ENCODE assay signal across 19 cellular contexts in genomic region chr2:44912660-44913059, GRCh38. TPM values are rescaled to one million over a fixed set of nuclear protein-coding genes. Genes with fewer than 3 reads are reported as not detected.
DNase-seq lines count a peak whose midpoint lies in the region; ATAC-seq, FAIRE-seq and TF ChIP-seq lines count a peak whose summit lies in the region.
"Had no signal": no experiment of that assay in that cellular context is flagged by ENCODE, and none has a peak within 500 bp of the region (broad histone marks: within the 10 kb centered on the region; RNA-seq: fewer than 3 reads in every experiment).

No MANE protein-coding gene starts in this region.

- no peaks in the 10 kb centered on the region for H3K27me3 ChIP-seq in GM23338 (ENCODE audit: insufficient read depth)
- H3K27me3 ChIP-seq in RWPE2 (ENCODE audit: insufficient read depth, poor library complexity, severe bottlenecking) = no peaks in the 10 kb centered on the region

- peak; percentile 83 for ATAC-seq in A549
- no peak for ATAC-seq in GM23338
- ATAC-seq in RWPE2 (ENCODE audit: low read depth) = peak; percentile 50; the same call in 2 of the 3 replicates
- no peak for ATAC-seq in T-cell (replicated peaks in 1 of 4)
- ATAC-seq: SK-N-SH treated with all-trans-retinoic acid at 6 μM for 48 hours had no signal

- WGBS in A549 (ENCODE audit: missing lambda C conversion rate) = 23% methylated on average over 5 of the region's 5 CpGs

- no peak overlapping the region for H3K27ac Mint-ChIP-seq in GM23338
- no peak overlapping the region for H3K27ac Mint-ChIP-seq in activated T-cell treated with anti-CD3 and anti-CD28 coated beads, Interleukin-2, amount 50 U/mL, for 24 hours
- H3K27ac Mint-ChIP-seq in T-cell = no peak overlapping the region
- H3K27ac Mint-ChIP-seq: nephron progenitor cell had no signal

- H3K27me3 Mint-ChIP-seq in GM23338 (ENCODE audit: insufficient read depth, low read depth, poor library complexity) (peaks cover 13% of the 10 kb centered on the region), T-cell (peaks cover 10 to 15% of the 10 kb centered on the region in 2 donors)
- H3K27me3 Mint-ChIP-seq in activated T-cell treated with anti-CD3 and anti-CD28 coated beads, Interleukin-2, amount 50 U/mL, for 24 hours = peaks cover 13% of the 10 kb centered on the region

- TF ChIP-seq CTCF in A549 (IDR thresholded peaks at IDR 0.05) (no peak), GM23338 (conservative IDR thresholded peaks at IDR 0.05; ENCODE audit: low read depth in 2 of 2) (no peak), RWPE2 (IDR thresholded peaks at IDR 0.05; ENCODE audit: poor library complexity, severe bottlenecking) (no peak), foreskin fibroblast (IDR thresholded peaks at IDR 0.05; ENCODE audit: low read depth, low read length) (no peak)

- peaks cover 4% of the 10 kb centered on the region; the same call in 1 of the 3 replicates for H3K36me3 Mint-ChIP-seq in GM23338 (ENCODE audit: low read depth)
- no peaks in the 10 kb centered on the region for H3K36me3 Mint-ChIP-seq in activated T-cell treated with anti-CD3 and anti-CD28 coated beads, Interleukin-2, amount 50 U/mL, for 24 hours (ENCODE audit: low read depth)
- no peaks in the 10 kb centered on the region for H3K36me3 Mint-ChIP-seq in T-cell

- no peaks in the 10 kb centered on the region for H4K20me1 ChIP-seq in GM23338 (replicated peaks; ENCODE audit: insufficient read depth)

- H3K4me2 ChIP-seq in A549 (peak overlapping the region; percentile 12; the same call in 1 of the 3 replicates), GM23338 (no peak overlapping the region)

- 0 out of 2 replicates have a peak, but pooled peaks cover 7% of the 10 kb centered on the region for H3K9me2 ChIP-seq in GM23338 (ENCODE audit: insufficient read depth)

- H3K4me3 ChIP-seq in A549 (no peak overlapping the region), GM23338 (no peak overlapping the region), RWPE2 (ENCODE audit: severe bottlenecking) (no peak overlapping the region), foreskin fibroblast (ENCODE audit: low read depth in 1 of 2, low read length in 2 of 2) (no peak overlapping the region)

- no peak for FAIRE-seq in A549 (lab: Jason Lieb, UNC)
- FAIRE-seq: D721Med had no signal

- no peaks in the 10 kb centered on the region for H3K79me2 ChIP-seq in GM23338 (replicated peaks; ENCODE audit: insufficient read depth)

- H3K9me3 Mint-ChIP-seq in GM23338 = peaks cover 18% of the 10 kb centered on the region; the same call in 2 of the 3 replicates
- peaks cover 13% of the 10 kb centered on the region for H3K9me3 Mint-ChIP-seq in activated T-cell treated with anti-CD3 and anti-CD28 coated beads, Interleukin-2, amount 50 U/mL, for 24 hours
- H3K9me3 Mint-ChIP-seq in T-cell = peaks cover 0 to 13% (median 11%) of the 10 kb centered on the region in 3 donors

- TF ChIP-seq EP300 in A549 (IDR thresholded peaks at IDR 0.05) = no peak

- H3K9me3 ChIP-seq in A549 = peaks cover 20% of the 10 kb centered on the region; the same call in 2 of the 3 replicates
- H3K9me3 ChIP-seq in RWPE2 (ENCODE audit: severe bottlenecking) = no peaks in the 10 kb centered on the region

- no peak for TF ChIP-seq RAD21 in A549 (conservative IDR thresholded peaks at IDR 0.05 in 1 of 2, IDR thresholded peaks at IDR 0.05 in 1 of 2)

- DNase-seq in A549 (ENCODE audit: low read depth in 1 of 2, low spot score in 1 of 2) (peak; percentile 28 to 74), GM23338 (ENCODE audit: low spot score) (no peak), RWPE2 (ENCODE audit: low spot score) (no peak), foreskin fibroblast (peak; percentile 44 to 68), dermis blood vessel endothelial cell (no peak), HK-2 (ENCODE audit: unreplicated experiment) (no peak), T-cell (no peak)
- no peak for DNase-seq in activated T-cell treated with anti-CD3 and anti-CD28 coated beads, Interleukin-2, amount 50 U/mL, for 24 hours
- DNase-seq: activated CD8-positive, alpha-beta memory T cell treated with anti-CD3 and anti-CD28 coated beads for 24 hours; activated gamma-delta T cell; effector CD4-positive, alpha-beta T cell; mammary epithelial cell; NCI-H1105; NCI-H226; nephron progenitor cell; stimulated activated CD4-positive, alpha-beta T cell treated with anti-CD3 and anti-CD28 coated beads, Interleukin-4, amount 100 ng/mL, for 24 hours had no signal

- H3K36me3 ChIP-seq in GM23338 (ENCODE audit: insufficient read depth) = no peaks in the 10 kb centered on the region
- no peaks in the 10 kb centered on the region for H3K36me3 ChIP-seq in RWPE2 (ENCODE audit: low read depth)

- CTCF ChIA-PET in A549 (lab: Yijun Ruan, JAX) (interaction anchor here (0.7 to 1.5 kb wide), 2 partner anchors 195 to 433 kb away, joined by 3 to 8 read pairs; no protein-coding TSS in a partner anchor), T-cell (lab: Charles Lee) (no interaction called here)

- H3K27ac ChIP-seq in A549 = peak overlapping the region; percentile 16 to 46; a peak in 3 of 6 replicates
- no peak overlapping the region for H3K27ac ChIP-seq in GM23338 (ENCODE audit: low read depth)
- no peak overlapping the region for H3K27ac ChIP-seq in RWPE2 (ENCODE audit: poor library complexity, severe bottlenecking)

- POLR2A ChIA-PET in A549 (lab: Yijun Ruan, JAX) (no interaction called here), T-cell (lab: Charles Lee) (interaction anchor here in 1 of 2 donors (0.6 kb wide), 1 partner anchor 46 kb away, joined by 3 read pairs; no protein-coding TSS in a partner anchor)

- H3K4me1 Mint-ChIP-seq in GM23338 (peaks cover 7% of the 10 kb centered on the region; the same call in 2 of the 3 replicates), T-cell (no peaks in the 10 kb centered on the region)
- no peaks in the 10 kb centered on the region for H3K4me1 Mint-ChIP-seq in activated T-cell treated with anti-CD3 and anti-CD28 coated beads, Interleukin-2, amount 50 U/mL, for 24 hours (ENCODE audit: low read depth)
- H3K4me1 Mint-ChIP-seq: nephron progenitor cell had no signal

- H3F3A ChIP-seq in GM23338 (replicated peaks; ENCODE audit: low read depth) = no peaks in the 10 kb centered on the region

- no peak for TF ChIP-seq POLR2A in A549 (IDR thresholded peaks at IDR 0.05; ENCODE audit: low read length)

- H3K4me3 Mint-ChIP-seq in GM23338 (no peak overlapping the region), T-cell (no peak overlapping the region)
- H3K4me3 Mint-ChIP-seq in activated T-cell treated with anti-CD3 and anti-CD28 coated beads, Interleukin-2, amount 50 U/mL, for 24 hours = no peak overlapping the region
- H3K4me3 Mint-ChIP-seq: nephron progenitor cell had no signal

- 0 out of 2 replicates have a peak overlapping the region, but pooled peaks have one; percentile 72 for H2AFZ ChIP-seq in GM23338

- H3K4me1 ChIP-seq in A549 (peaks cover 6% of the 10 kb centered on the region; the same call in 2 of the 3 replicates), GM23338 (ENCODE audit: insufficient read depth) (peaks cover 14% of the 10 kb centered on the region), RWPE2 (ENCODE audit: insufficient read depth, poor library complexity, severe bottlenecking) (no peaks in the 10 kb centered on the region)

TF ChIP-seq in A549, 52 proteins besides CTCF, POLR2A, EP300 and RAD21:
- TF ChIP-seq PHF8 (IDR thresholded peaks at IDR 0.05; ENCODE audit: borderline replicate concordance, low read depth) = no peak
- peak; percentile 48 to 64; a peak in 2 of 4 replicates for TF ChIP-seq CEBPB (IDR thresholded peaks at IDR 0.05)
- TF ChIP-seq JUNB (IDR thresholded peaks at IDR 0.05) = 0 out of 2 replicates have a peak, but pooled peaks have one; percentile 12
TF ChIP-seq in A549: peak in this region for 2.

RNA-seq across cellular contexts. Expression of gene SIX3, which starts 28.8 kb away (rescaled TPM):
- polyA plus RNA-seq in A549 (2011; rRNA removed) = 0.12 and 0.22 TPM in 2 replicates
- polyA plus RNA-seq in A549 (2012; cell fraction: cytosol; rRNA removed) = 0.54 and 0.75 TPM in 2 replicates
- 0.72 TPM in 2 replicates for polyA plus RNA-seq in A549 (2012; cell fraction: nucleus; rRNA removed)
- polyA plus RNA-seq in A549 (2017; fragmentation: RNase III; extraction: RNeasy Plus Mini Kit Qiagen cat#74134 plus additional on column Dnase treatment) = 0.41 to 0.73 TPM (median 0.59 TPM) in 3 replicates
- 0.08 TPM in 1 of 2 replicates, not detected in the other for polyA minus RNA-seq in A549 (2011; rRNA and poly(A)+ RNA removed)
- total RNA-seq in GM23338 (2014; rRNA removed; shearing (Covaris generic)) = 0.28 TPM in 1 of 2 replicates, not detected in the other
- 0.21 and 0.37 TPM in 2 replicates for polyA plus RNA-seq in GM23338 (2016; fragmentation: Nextera tagmentation; extraction: Ambion mirVana)
- not detected in 2 replicates for total RNA-seq in dermis blood vessel endothelial cell
- under 1 TPM in 1 of 5 donors, not detected in 4; 0.23 TPM for total RNA-seq in T-cell
- total RNA-seq: mammary epithelial cell, right cardiac atrium had no signal
- polyA plus RNA-seq: mammary epithelial cell, right cardiac atrium had no signal

Comparison
In these comparisons a context has a peak if more than half of its experiments do, and no peak if none do; other contexts are left out.
1. ATAC-seq: peak in A549 (2 of 2) and RWPE2 (single experiment); none in GM23338 (single experiment) and T-cell (0 of 4).
2. DNase-seq: peak in A549 (2 of 2) and foreskin fibroblast (2 of 2); none in GM23338 (single experiment), RWPE2 (single experiment), dermis blood vessel endothelial cell (single experiment), HK-2 (single experiment), activated T-cell treated with anti-CD3 and anti-CD28 coated beads, Interleukin-2, amount 50 U/mL, for 24 hours (single experiment) and T-cell (0 of 34).
3. H3K27ac ChIP-seq: peak in A549 (2 of 2); none in GM23338 (single experiment) and RWPE2 (single experiment).